Comparison of ENCODE assay signal across 9 cellular contexts in the genomic region with DNA sequence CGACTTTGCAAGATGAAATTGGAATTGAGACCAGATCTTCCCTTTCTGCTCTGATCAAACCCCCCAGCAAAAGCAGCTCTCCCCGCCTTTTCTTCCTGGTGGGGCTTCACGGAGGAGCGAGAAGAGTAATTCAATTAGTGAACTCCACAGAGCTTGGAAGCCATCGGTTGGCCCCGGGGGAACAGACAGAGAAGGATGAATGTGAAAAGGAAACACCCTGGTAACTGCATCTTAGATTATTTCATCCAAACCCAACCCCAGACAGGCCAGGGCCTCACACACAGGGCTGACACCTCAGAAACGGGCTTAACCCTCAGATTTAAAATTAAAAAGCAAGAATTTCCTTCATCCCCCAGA. TPM values are rescaled to one million over a fixed set of nuclear protein-coding genes. Genes with fewer than 3 reads are reported as not detected.
DNase-seq lines count a peak whose midpoint lies in the region; ATAC-seq, FAIRE-seq and TF ChIP-seq lines count a peak whose summit lies in the region.
"Had no signal": no experiment of that assay in that cellular context is flagged by ENCODE, and none has a peak within 500 bp of the region (broad histone marks: within the 10 kb centered on the region; RNA-seq: fewer than 3 reads in every experiment).

No MANE protein-coding gene starts in this region.

- peaks cover 28% of the 10 kb centered on the region for H3K79me2 ChIP-seq in endothelial cell of umbilical vein (ENCODE audit: control insufficient read depth, insufficient read depth, low read length)

- H4K20me1 ChIP-seq in endothelial cell of umbilical vein (replicated peaks; ENCODE audit: control insufficient read depth, extremely low read depth, insufficient read depth, low read length): no peaks in the 10 kb centered on the region

- peak overlapping the region; percentile 45; the same call in 1 of the 2 replicates for H3K4me3 ChIP-seq in GM08714 (ENCODE audit: low read length)
- no peak overlapping the region for H3K4me3 ChIP-seq in endothelial cell of umbilical vein (replicated peaks in 1 of 3; ENCODE audit: insufficient read depth in 1 of 3, low read depth in 1 of 3, low read length in 3 of 3)
- no peak overlapping the region for H3K4me3 ChIP-seq in skeletal muscle satellite cell (ENCODE audit: low read length)

- BruUV-seq in endothelial cell of umbilical vein (replicated peaks; lab: Mats Ljungman, UMichigan): no TSS peak

- peak overlapping the region; percentile 25 for H3K4me2 ChIP-seq in endothelial cell of umbilical vein (ENCODE audit: insufficient read depth, low read length)
- peak overlapping the region; percentile 5 for H3K4me2 ChIP-seq in skeletal muscle satellite cell (ENCODE audit: low read length)

- peaks cover 81% of the 10 kb centered on the region for H3K4me1 ChIP-seq in endothelial cell of umbilical vein (ENCODE audit: control insufficient read depth, extremely low read depth, insufficient read depth, low read length)
- H3K4me1 ChIP-seq in skeletal muscle satellite cell (ENCODE audit: control insufficient read depth, insufficient read depth, low read length): peaks cover 82% of the 10 kb centered on the region

- H3K9ac ChIP-seq in endothelial cell of umbilical vein (replicated peaks; ENCODE audit: extremely low read depth, insufficient read depth, low read length) (peak overlapping the region; percentile 36), skeletal muscle satellite cell (ENCODE audit: low read depth, low read length) (no peak overlapping the region)

- H3K9me3 ChIP-seq in endothelial cell of umbilical vein (replicated peaks; ENCODE audit: control insufficient read depth, insufficient read depth, low read length): no peaks in the 10 kb centered on the region
- no peaks in the 10 kb centered on the region for H3K9me3 ChIP-seq in skeletal muscle satellite cell (replicated peaks; ENCODE audit: low read length)

- H3K27ac ChIP-seq in RWPE1 (peak overlapping the region; percentile 69), endothelial cell of umbilical vein (ENCODE audit: insufficient read depth, low read depth, low read length) (peak overlapping the region; percentile 56)

- dilution Hi-C loops in endothelial cell of umbilical vein (cut with MboI; ENCODE audit: extremely low pct_ligation_motif_present, low sequenced_read_pairs): no loop called here

- no peak for TF ChIP-seq POLR2A in endothelial cell of umbilical vein (IDR thresholded peaks at IDR 0.05; ENCODE audit: low read depth, low read length)

- intact Hi-C loops in endothelial cell of umbilical vein (cut with micrococcal nuclease): loop anchor here (1.0 kb wide), 1 partner anchor 8 kb away; no protein-coding TSS in a partner anchor

- CTCF ChIA-PET in RWPE1 (lab: Yijun Ruan, JAX): no interaction called here
- CTCF ChIA-PET in endothelial cell of umbilical vein (lab: Charles Lee): interaction anchor here (1.2 to 1.3 kb wide), 3 partner anchors 8 to 30 kb away, joined by 3 to 8 read pairs (median 4); no protein-coding TSS in a partner anchor

- ATAC-seq in GM19467 (IDR thresholded peaks at IDR 0.05; ENCODE audit: unreplicated experiment) (no peak), GM18909 (IDR thresholded peaks at IDR 0.05; ENCODE audit: poor library complexity, unreplicated experiment) (no peak)

- no peaks in the 10 kb centered on the region for H3K9me1 ChIP-seq in endothelial cell of umbilical vein (replicated peaks; ENCODE audit: control insufficient read depth, extremely low read depth, insufficient read depth, low read length)

- H2AFZ ChIP-seq in endothelial cell of umbilical vein (ENCODE audit: low read depth, low read length): peak overlapping the region; percentile 30

- no peak for TF ChIP-seq CTCF in RWPE1 (conservative IDR thresholded peaks at IDR 0.05; ENCODE audit: low read depth)
- TF ChIP-seq CTCF in endothelial cell of umbilical vein (IDR thresholded peaks at IDR 0.05; ENCODE audit: extremely low read depth in 1 of 2, insufficient read depth in 1 of 2, low read depth in 1 of 2, low read length in 2 of 2): no peak

- H3K36me3 ChIP-seq in endothelial cell of umbilical vein (ENCODE audit: control insufficient read depth in 2 of 2, extremely low read depth in 1 of 2, insufficient read depth in 2 of 2, low read length in 2 of 2) (no peaks in the 10 kb centered on the region), skeletal muscle satellite cell (ENCODE audit: insufficient read depth, low read length) (peaks cover 42% of the 10 kb centered on the region)

- no peak for DNase-seq in RWPE1 (ENCODE audit: low spot score)
- DNase-seq in endothelial cell of umbilical vein (ENCODE audit: low read depth, low spot score): no peak
- no peak for DNase-seq in NOMO-1 treated with dmso at 0.1 percent for 144 hours (lab: John Stamatoyannopoulos, UW; ENCODE audit: unreplicated experiment)
- DNase-seq in LoVo (ENCODE audit: low spot score): no peak

- POLR2A ChIA-PET in RWPE1 (lab: Yijun Ruan, JAX; ENCODE audit: low non-redundant PET) (no interaction called here), endothelial cell of umbilical vein (lab: Charles Lee) (interaction anchor here (1.7 kb wide), 1 partner anchor 30 kb away, joined by 3 read pairs; no protein-coding TSS in a partner anchor)

- peak; percentile 59 for FAIRE-seq in endothelial cell of umbilical vein (lab: Jason Lieb, UNC)
- FAIRE-seq: colon had no signal

- H3K27me3 ChIP-seq in endothelial cell of umbilical vein (ENCODE audit: control insufficient read depth in 2 of 2, insufficient read depth in 2 of 2, low read length in 2 of 2) (no peaks in the 10 kb centered on the region), skeletal muscle satellite cell (ENCODE audit: control insufficient read depth, insufficient read depth, low read length) (no peaks in the 10 kb centered on the region)

TF ChIP-seq in endothelial cell of umbilical vein, 7 proteins besides CTCF, POLR2A, EP300 and RAD21:
- no peak for TF ChIP-seq MYC (IDR thresholded peaks at IDR 0.05; ENCODE audit: low read depth, low read length)
- no peak for TF ChIP-seq FOS (IDR thresholded peaks at IDR 0.05; ENCODE audit: borderline replicate concordance, insufficient read depth, low read length)

RNA-seq across cellular contexts. Expression of a gene that starts 18.3 kb away (rescaled TPM):
- 3.6 and 4.6 TPM in 2 replicates for total RNA-seq in endothelial cell of umbilical vein
- polyA plus RNA-seq in endothelial cell of umbilical vein: 8.0 and 10.2 TPM in 2 replicates
- 4.5 TPM in 2 replicates for polyA plus RNA-seq in endothelial cell of umbilical vein (2011; cell fraction: cytosol; rRNA removed)
- 5.0 and 9.0 TPM in 2 replicates for polyA plus RNA-seq in endothelial cell of umbilical vein (2011; cell fraction: nucleus; rRNA removed)
- polyA plus RNA-seq in endothelial cell of umbilical vein (2012): 1.9 and 3.2 TPM in 2 replicates
- 12.6 and 15.2 TPM in 2 replicates for polyA minus RNA-seq in endothelial cell of umbilical vein
- 20.6 TPM for polyA minus RNA-seq in endothelial cell of umbilical vein (2011; cell fraction: cytosol; rRNA and poly(A)+ RNA removed)
- polyA minus RNA-seq in endothelial cell of umbilical vein (2011; cell fraction: nucleus; rRNA and poly(A)+ RNA removed): 8.1 and 15.0 TPM in 2 replicates
- 4.8 and 7.6 TPM in 2 replicates for total RNA-seq in skeletal muscle satellite cell (2012; rRNA removed)
